In genomic region chr2:190404487-190404886, GRCh38 we compare ENCODE assay signal across 1 cellular context.
TF ChIP-seq lines count a peak whose summit lies in the region.

No MANE protein-coding gene starts in this region.

TF ChIP-seq in IMR-90, 13 proteins besides CTCF, POLR2A, EP300 and RAD21 (continued from another document):
- TF ChIP-seq ELK1 (IDR thresholded peaks at IDR 0.05; ENCODE audit: borderline replicate concordance, low read depth, low read length) (no peak), MAZ (IDR thresholded peaks at IDR 0.05; ENCODE audit: borderline replicate concordance, low read depth, low read length) (no peak), SMC3 (IDR thresholded peaks at IDR 0.05; ENCODE audit: low read depth, low read length) (no peak)
